In the genomic region with DNA sequence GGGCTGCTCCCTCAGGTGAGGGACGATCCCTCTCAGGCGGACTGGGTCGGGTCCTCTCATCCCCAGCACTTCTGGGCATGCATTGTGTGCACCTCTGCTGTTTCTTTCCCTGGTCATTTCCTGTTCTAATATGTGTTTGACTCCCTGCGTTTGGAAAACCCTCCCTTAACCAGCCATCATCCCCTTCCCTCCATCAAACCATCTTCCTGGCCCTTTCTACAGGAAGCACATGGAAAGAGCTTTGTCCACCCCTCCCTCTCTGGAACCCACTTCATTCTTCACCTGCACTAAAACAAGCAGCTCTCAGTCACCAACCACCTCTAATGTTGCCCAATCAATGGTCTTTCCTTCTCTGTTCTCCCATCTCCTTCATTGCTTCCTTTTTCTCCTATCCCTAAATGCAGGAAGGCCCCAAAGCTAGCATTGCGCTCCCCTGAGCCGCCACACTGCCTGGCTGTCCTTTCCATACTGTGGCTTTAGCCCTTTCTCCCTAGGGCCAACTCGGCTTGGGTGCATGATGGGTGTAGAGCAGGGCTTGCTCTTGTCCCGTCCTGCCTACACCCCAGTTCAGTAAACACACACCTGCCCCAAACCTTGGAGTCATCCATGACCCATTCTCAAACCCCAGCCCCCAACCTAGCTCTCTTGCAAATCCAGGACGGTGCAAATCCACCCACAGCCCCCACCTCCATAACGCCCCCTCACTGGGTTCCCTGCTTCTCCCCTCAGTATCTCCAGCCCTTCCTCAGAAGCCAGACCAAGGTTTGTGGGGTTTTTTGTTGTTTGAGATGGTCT, we compare ENCODE assay signal across 1 cellular context.
A peak's percentile ranks its signal among the peaks of the same experiment; 100 is the strongest.
TF ChIP-seq lines count a peak whose summit lies in the region.

No MANE protein-coding gene starts in this region.

TF ChIP-seq in SK-N-SH, 30 proteins besides CTCF, POLR2A, EP300 and RAD21:
- TF ChIP-seq TCF12 (IDR thresholded peaks at IDR 0.05) (no peak), RCOR1 (IDR thresholded peaks at IDR 0.05; ENCODE audit: low read length) (no peak), PBX3 (IDR thresholded peaks at IDR 0.05) (no peak), NRF1 (IDR thresholded peaks at IDR 0.05; ENCODE audit: low read depth, low read length) (no peak), YY1 (IDR thresholded peaks at IDR 0.05; ENCODE audit: low read depth) (no peak), SIN3A (IDR thresholded peaks at IDR 0.05; ENCODE audit: borderline replicate concordance, low read depth, low read length) (peak; percentile 58; the same call in 1 of the 2 replicates), FOXJ3 (CRISPR knock-in tag; IDR thresholded peaks at IDR 0.05) (no peak), MEF2A (IDR thresholded peaks at IDR 0.05; ENCODE audit: borderline replicate concordance, low read depth) (no peak), GABPA (IDR thresholded peaks at IDR 0.05; ENCODE audit: low read depth) (no peak), FOSL2 (IDR thresholded peaks at IDR 0.05; ENCODE audit: borderline replicate concordance, low read depth) (no peak), NFIC (IDR thresholded peaks at IDR 0.05; ENCODE audit: borderline replicate concordance) (no peak), IRF3 (IDR thresholded peaks at IDR 0.05; ENCODE audit: low read depth, low read length) (no peak), RXRA (IDR thresholded peaks at IDR 0.05; ENCODE audit: borderline replicate concordance, low read depth) (no peak), EZH2phosphoT487 (IDR thresholded peaks at IDR 0.05; ENCODE audit: borderline replicate concordance, low read depth) (no peak), SMC3 (IDR thresholded peaks at IDR 0.05; ENCODE audit: low read depth, low read length) (no peak), USF1 (IDR thresholded peaks at IDR 0.05; ENCODE audit: borderline replicate concordance, low read depth) (no peak), CHD2 (IDR thresholded peaks at IDR 0.05; ENCODE audit: low read length, partially characterized antibody) (no peak), POLR2AphosphoS5 (IDR thresholded peaks at IDR 0.05; ENCODE audit: low read depth, low read length) (0 out of 2 replicates have a peak, but pooled peaks have one; percentile 15), ELF1 (IDR thresholded peaks at IDR 0.05) (no peak), JUND (IDR thresholded peaks at IDR 0.05) (peak; percentile 5; the same call in 1 of the 2 replicates), RFX5 (IDR thresholded peaks at IDR 0.05; ENCODE audit: low read length) (no peak), ZBTB33 (IDR thresholded peaks at IDR 0.05; ENCODE audit: borderline replicate concordance, low read depth) (no peak), TEAD4 (IDR thresholded peaks at IDR 0.05; ENCODE audit: borderline replicate concordance, insufficient read depth) (no peak)
